Comparison of ENCODE assay signal across 8 cellular contexts in genomic region chr3:32947466-32948238, GRCh38. TPM values are rescaled to one million over a fixed set of nuclear protein-coding genes. Genes with fewer than 3 reads are reported as not detected.
DNase-seq lines count a peak whose midpoint lies in the region; ATAC-seq and TF ChIP-seq lines count a peak whose summit lies in the region.

No MANE protein-coding gene starts in this region.

- no peaks in the 10 kb centered on the region for H3K9me3 ChIP-seq in lung (ENCODE audit: control insufficient read depth in 2 of 2, insufficient read depth in 1 of 2, low read length in 1 of 2)

- H3K27ac ChIP-seq in lung (ENCODE audit: low read depth in 1 of 2, low read length in 1 of 2), result no peak overlapping the region

- H3K9me3 Mint-ChIP-seq in chondrocyte (ENCODE audit: low read depth), result no peaks in the 10 kb centered on the region

- H3K27ac Mint-ChIP-seq in chondrocyte (ENCODE audit: unreplicated experiment), result no peak overlapping the region

- H3K27me3 Mint-ChIP-seq in chondrocyte (ENCODE audit: low read depth), result no peaks in the 10 kb centered on the region

- WGBS in lung, 2 donors, result 40 to 41% methylated on average over 9 of the region's 9 CpGs

- H3K27me3 ChIP-seq in lung (ENCODE audit: control insufficient read depth, insufficient read depth), result no peaks in the 10 kb centered on the region

- no peaks in the 10 kb centered on the region for H3K36me3 ChIP-seq in lung (ENCODE audit: control insufficient read depth in 2 of 2, insufficient read depth in 2 of 2, low read length in 2 of 2)

- TF ChIP-seq CTCF in chondrocyte (IDR thresholded peaks at IDR 0.05) (peak; percentile 87), lung (IDR thresholded peaks at IDR 0.05; ENCODE audit: control extremely low read depth, extremely low read depth) (peak; percentile 88)

- H3K4me1 ChIP-seq in lung (ENCODE audit: control insufficient read depth in 2 of 2, insufficient read depth in 2 of 2, low read length in 2 of 2), result peaks cover 0 to 4% of the 10 kb centered on the region in 2 donors

- H3K4me3 Mint-ChIP-seq in chondrocyte (ENCODE audit: unreplicated experiment), result no peak overlapping the region

- H3K4me3 ChIP-seq in lung, result no peak overlapping the region

- DNase-seq in AG20443 (ENCODE audit: low spot score), result peak; percentile 62
- peak; percentile 35 for DNase-seq in NCI-H510A (lab: John Stamatoyannopoulos, UW)
- DNase-seq in activated CD4-positive, alpha-beta T cell treated with anti-CD3 and anti-CD28 coated beads for 1 hour, result peak; percentile 84
- DNase-seq in chondrocyte (ENCODE audit: low spot score), result no peak
- DNase-seq in lung (ENCODE audit: low spot score), result peak; percentile 92
- DNase-seq in stimulated activated CD8-positive, alpha-beta memory T cell treated with anti-CD3 and anti-CD28 coated beads, Interleukin-15, amount 100 ng/mL, for 1 hour (ENCODE audit: low read depth), result peak; percentile 96

- H3K36me3 Mint-ChIP-seq in chondrocyte (ENCODE audit: low read depth), result no peaks in the 10 kb centered on the region

- peak; percentile 86 for ATAC-seq in GM18868 (IDR thresholded peaks at IDR 0.05; ENCODE audit: unreplicated experiment)
- ATAC-seq in HG03159 (IDR thresholded peaks at IDR 0.05; ENCODE audit: unreplicated experiment), result peak; percentile 90
- ATAC-seq in lung (ENCODE audit: insufficient read depth, low FRiP score), result peak; percentile 91

- H3K4me1 Mint-ChIP-seq in chondrocyte (ENCODE audit: low read depth), result no peaks in the 10 kb centered on the region

RNA-seq across cellular contexts. Expression of gene CCR4, which starts 3.8 kb away (rescaled TPM):
- total RNA-seq in chondrocyte (not detected in 3 replicates), lung (1 to 10 TPM in 1 of 2 donors, under 1 TPM in 1; 0.71 to 2.9 TPM)
- polyA plus RNA-seq in lung, result 1 to 10 TPM in 1 of 2 donors, under 1 TPM in 1; 0.04 to 1.0 TPM
